19 cellular contexts compared by ENCODE assay signal in genomic region chr2:237101118-237101979, GRCh38.
"Had no signal": no experiment of that assay in that cellular context is flagged by ENCODE, and none has a peak within 500 bp of the region (broad histone marks: within the 10 kb centered on the region; RNA-seq: fewer than 3 reads in every experiment).

No MANE protein-coding gene starts in this region.

- H3K4me1 Mint-ChIP-seq: activated B cell treated with CpG ODN at 0.5 μM for 24 hours; activated naive CD4-positive, alpha-beta T cell treated with anti-CD3 and anti-CD28 coated beads, Interleukin-2, amount 10 ng/mL, durations not matched to agents 7 days and 5 days; stimulated activated naive CD8-positive, alpha-beta T cell treated with anti-CD3 and anti-CD28 coated beads, Interleukin-15, amount 100 ng/mL, for 72 hours had no signal

- H3K27me3 Mint-ChIP-seq: activated B cell treated with CpG ODN at 0.5 μM for 24 hours; activated CD8-positive, alpha-beta T cell treated with anti-CD3 and anti-CD28 coated beads for 36 hours; activated naive CD4-positive, alpha-beta T cell treated with anti-CD3 and anti-CD28 coated beads, Interleukin-2, amount 10 ng/mL, durations not matched to agents 7 days and 5 days; stimulated activated naive CD8-positive, alpha-beta T cell treated with anti-CD3 and anti-CD28 coated beads, Interleukin-15, amount 100 ng/mL, for 72 hours had no signal

- H3K4me3 ChIP-seq: ascending aorta, esophagus muscularis mucosa, left ventricle myocardium inferior, psoas muscle, skin epidermis, suprapubic skin, transverse colon, vagina had no signal

- H3K4me1 ChIP-seq: ascending aorta, esophagus muscularis mucosa, left ventricle myocardium inferior, transverse colon, vagina had no signal

- H3K27ac ChIP-seq: ascending aorta, esophagus muscularis mucosa, psoas muscle, skin epidermis, suprapubic skin, transverse colon, vagina had no signal

- ATAC-seq: activated CD8-positive, alpha-beta T cell treated with anti-CD3 and anti-CD28 coated beads for 36 hours; activated T-cell treated with anti-CD3 and anti-CD28 coated beads, Interleukin-2, amount 50 U/mL, for 4 hours; psoas muscle; right cardiac atrium; stimulated activated naive CD8-positive, alpha-beta T cell treated with anti-CD3 and anti-CD28 coated beads, Interleukin-15, amount 100 ng/mL, for 72 hours had no signal

- H3K4me3 Mint-ChIP-seq: activated B cell treated with CpG ODN at 0.5 μM for 24 hours; activated CD8-positive, alpha-beta T cell treated with anti-CD3 and anti-CD28 coated beads for 36 hours; activated naive CD4-positive, alpha-beta T cell treated with anti-CD3 and anti-CD28 coated beads, Interleukin-2, amount 10 ng/mL, durations not matched to agents 7 days and 5 days; activated T-cell treated with anti-CD3 and anti-CD28 coated beads, Interleukin-2, amount 50 U/mL, for 4 hours; stimulated activated naive CD8-positive, alpha-beta T cell treated with anti-CD3 and anti-CD28 coated beads, Interleukin-15, amount 100 ng/mL, for 72 hours; T-helper 2 cell treated with Interferon-gamma antibody and Interleukin-4, amounts not matched to agents 5 μg/mL and 100 μg/mL, for 36 hours had no signal

- H3K9me3 ChIP-seq: ascending aorta, esophagus muscularis mucosa, left ventricle myocardium inferior, psoas muscle, suprapubic skin, transverse colon, vagina had no signal

- DNase-seq: activated B cell treated with CpG ODN at 0.5 μM for 24 hours; activated CD4-positive, alpha-beta T cell treated with anti-CD3 and anti-CD28 coated beads for 48 hours; activated CD8-positive, alpha-beta T cell treated with anti-CD3 and anti-CD28 coated beads for 36 hours; activated naive CD4-positive, alpha-beta T cell treated with anti-CD3 and anti-CD28 coated beads, Interleukin-2, amount 10 ng/mL, durations not matched to agents 7 days and 5 days; activated T-cell treated with anti-CD3 and anti-CD28 coated beads, Interleukin-2, amount 50 U/mL, for 4 hours; cerebellar nuclear complex; effector CD8-positive, alpha-beta T cell; left ventricle myocardium inferior; mammary epithelial cell; psoas muscle; right cardiac atrium; stimulated activated naive CD8-positive, alpha-beta T cell treated with anti-CD3 and anti-CD28 coated beads, Interleukin-15, amount 100 ng/mL, for 72 hours; transverse colon had no signal

- H3K27ac Mint-ChIP-seq: activated B cell treated with CpG ODN at 0.5 μM for 24 hours; activated CD8-positive, alpha-beta T cell treated with anti-CD3 and anti-CD28 coated beads for 36 hours; activated naive CD4-positive, alpha-beta T cell treated with anti-CD3 and anti-CD28 coated beads, Interleukin-2, amount 10 ng/mL, durations not matched to agents 7 days and 5 days; stimulated activated naive CD8-positive, alpha-beta T cell treated with anti-CD3 and anti-CD28 coated beads, Interleukin-15, amount 100 ng/mL, for 72 hours; T-helper 2 cell treated with Interferon-gamma antibody and Interleukin-4, amounts not matched to agents 5 μg/mL and 100 μg/mL, for 36 hours had no signal

- H3K9me3 Mint-ChIP-seq: activated B cell treated with CpG ODN at 0.5 μM for 24 hours; activated CD8-positive, alpha-beta T cell treated with anti-CD3 and anti-CD28 coated beads for 36 hours; activated naive CD4-positive, alpha-beta T cell treated with anti-CD3 and anti-CD28 coated beads, Interleukin-2, amount 10 ng/mL, durations not matched to agents 7 days and 5 days; activated T-cell treated with anti-CD3 and anti-CD28 coated beads, Interleukin-2, amount 50 U/mL, for 4 hours; stimulated activated naive CD8-positive, alpha-beta T cell treated with anti-CD3 and anti-CD28 coated beads, Interleukin-15, amount 100 ng/mL, for 72 hours; T-helper 2 cell treated with Interferon-gamma antibody and Interleukin-4, amounts not matched to agents 5 μg/mL and 100 μg/mL, for 36 hours had no signal

- H3K27me3 ChIP-seq: ascending aorta, esophagus muscularis mucosa, suprapubic skin, transverse colon, vagina had no signal
